Comparison of ENCODE assay signal across 19 cellular contexts in genomic region chr17:32954477-32954876, GRCh38. TPM values are rescaled to one million over a fixed set of nuclear protein-coding genes. Genes with fewer than 3 reads are reported as not detected.
DNase-seq lines count a peak whose midpoint lies in the region; TF ChIP-seq lines count a peak whose summit lies in the region.
"Had no signal": no experiment of that assay in that cellular context is flagged by ENCODE, and none has a peak within 500 bp of the region (broad histone marks: within the 10 kb centered on the region; RNA-seq: fewer than 3 reads in every experiment).

No MANE protein-coding gene starts in this region.

- 29% methylated on average over 8 of the region's 8 CpGs for WGBS in liver
- 37% methylated on average over 8 of the region's 8 CpGs for WGBS in prostate gland
- WGBS in spleen, 5 donors = 72 to 76% (median 76%) methylated on average over 8 of the region's 8 CpGs

- H3K27ac ChIP-seq in 22Rv1 (peak overlapping the region; percentile 21; the same call in 1 of the 2 replicates), colonic mucosa (peak overlapping the region; percentile 87), liver (ENCODE audit: low read depth in 1 of 2, low read length in 2 of 2) (no peak overlapping the region), prostate gland (no peak overlapping the region), spleen (no peak overlapping the region)
- H3K27ac ChIP-seq: BLaER1 treated with 17β-estradiol and CSF1 and Interleukin-3, amounts not matched to agents 10 nM and 100 nM; GM23248 had no signal

- H3K4me1 ChIP-seq in colonic mucosa = no peaks in the 10 kb centered on the region
- H3K4me1 ChIP-seq in liver (ENCODE audit: control insufficient read depth in 4 of 4, insufficient read depth in 4 of 4, low read length in 3 of 4) = peaks cover 0 to 9% (median 5%) of the 10 kb centered on the region in 4 donors
- no peaks in the 10 kb centered on the region for H3K4me1 ChIP-seq in prostate gland (replicated peaks)
- H3K4me1 ChIP-seq in spleen = no peaks in the 10 kb centered on the region

- H3K9ac ChIP-seq in colonic mucosa (ENCODE audit: low read depth in 2 of 2, low read length in 2 of 2) = peak overlapping the region in 1 of 2 donors; percentile 38
- no peak overlapping the region for H3K9ac ChIP-seq in liver (ENCODE audit: low read depth in 1 of 2, low read length in 2 of 2)
- H3K9ac ChIP-seq: BLaER1 treated with 17β-estradiol and CSF1 and Interleukin-3, amounts not matched to agents 10 nM and 100 nM; GM23248 had no signal

- no peaks in the 10 kb centered on the region for H3K27me3 ChIP-seq in colonic mucosa
- no peaks in the 10 kb centered on the region for H3K27me3 ChIP-seq in liver (ENCODE audit: control insufficient read depth in 4 of 4, insufficient read depth in 4 of 4, low read length in 3 of 4)
- no peaks in the 10 kb centered on the region for H3K27me3 ChIP-seq in prostate gland (replicated peaks; ENCODE audit: insufficient read depth)
- H3K27me3 ChIP-seq in spleen (replicated peaks in 1 of 7) = peaks cover 0 to 13% (median 0%) of the 10 kb centered on the region in 7 donors
- H3K27me3 ChIP-seq: BLaER1 treated with 17β-estradiol and CSF1 and Interleukin-3, amounts not matched to agents 10 nM and 100 nM had no signal

- no peak for TF ChIP-seq POLR2A in prostate gland (IDR thresholded peaks at IDR 0.05)
- no peak for TF ChIP-seq POLR2A in spleen (IDR thresholded peaks at IDR 0.05)

- intact Hi-C loops in colonic mucosa (cut with DNase I) (no loop called here), prostate gland (cut with DNase I) (no loop called here), spleen (cut with DNase I; ENCODE audit: low total_unique reads) (no loop called here)

- H3K36me3 ChIP-seq in colonic mucosa (no peaks in the 10 kb centered on the region), liver (ENCODE audit: control insufficient read depth in 4 of 4, insufficient read depth in 3 of 4, low read depth in 1 of 4, low read length in 3 of 4) (no peaks in the 10 kb centered on the region), prostate gland (no peaks in the 10 kb centered on the region), spleen (no peaks in the 10 kb centered on the region)
- H3K36me3 ChIP-seq: BLaER1 treated with 17β-estradiol and CSF1 and Interleukin-3, amounts not matched to agents 10 nM and 100 nM had no signal

- TF ChIP-seq CTCF in 22Rv1 (IDR thresholded peaks at IDR 0.05) = no peak
- no peak for TF ChIP-seq CTCF in colonic mucosa (IDR thresholded peaks at IDR 0.05)
- TF ChIP-seq CTCF in liver (IDR thresholded peaks at IDR 0.05; ENCODE audit: low read depth, low read length, missing input control) = no peak
- no peak for TF ChIP-seq CTCF in prostate gland (IDR thresholded peaks at IDR 0.05)
- TF ChIP-seq CTCF in spleen (IDR thresholded peaks at IDR 0.05 in 8 of 11, conservative IDR thresholded peaks at IDR 0.05 in 3 of 11) = no peak

- no peak for TF ChIP-seq RAD21 in liver (IDR thresholded peaks at IDR 0.05)

- H3K4me3 ChIP-seq in colonic mucosa = no peak overlapping the region
- H3K4me3 ChIP-seq in liver (ENCODE audit: low read depth in 1 of 3, low read length in 3 of 3) = no peak overlapping the region
- H3K4me3 ChIP-seq in prostate gland = no peak overlapping the region
- no peak overlapping the region for H3K4me3 ChIP-seq in spleen
- H3K4me3 ChIP-seq: BLaER1 treated with 17β-estradiol and CSF1 and Interleukin-3, amounts not matched to agents 10 nM and 100 nM; GM12878; GM23248 had no signal

- no peaks in the 10 kb centered on the region for H3K9me3 ChIP-seq in colonic mucosa
- no peaks in the 10 kb centered on the region for H3K9me3 ChIP-seq in liver (ENCODE audit: control insufficient read depth in 4 of 4, low read length in 3 of 4)
- no peaks in the 10 kb centered on the region for H3K9me3 ChIP-seq in prostate gland
- H3K9me3 ChIP-seq in spleen = no peaks in the 10 kb centered on the region
- H3K9me3 ChIP-seq: BLaER1 treated with 17β-estradiol and CSF1 and Interleukin-3, amounts not matched to agents 10 nM and 100 nM had no signal

- peak; percentile 90 for DNase-seq in colonic mucosa
- peak; percentile 14 for DNase-seq in prostate gland (ENCODE audit: low spot score)
- DNase-seq in NCI-H2081 treated with DMSO at 0.1 percent for 48 hours (lab: John Stamatoyannopoulos, UW) = no peak
- no peak for DNase-seq in spleen
- DNase-seq in superior temporal gyrus (ENCODE audit: extremely low spot score) = no peak
- DNase-seq in glomerular visceral epithelial cell (ENCODE audit: extremely low spot score) = no peak
- DNase-seq: 8988T; CD8-positive, alpha-beta memory T cell; GDM1; GM23248; KG1; NCI-H1436 treated with DMSO at 0.1 percent for 48 hours; NCI-H2029 treated with DMSO at 0.1 percent for 48 hours; NCI-H510A treated with DMSO at 0.1 percent for 48 hours had no signal

TF ChIP-seq in liver, 16 proteins besides CTCF, POLR2A, EP300 and RAD21:
- TF ChIP-seq HNF4G (IDR thresholded peaks at IDR 0.05) = no peak
- peak in 1 of 2 donors; percentile 30 for TF ChIP-seq RXRA (IDR thresholded peaks at IDR 0.05)
- TF ChIP-seq JUND (IDR thresholded peaks at IDR 0.05) = no peak
- no peak for TF ChIP-seq TAF1 (conservative IDR thresholded peaks at IDR 0.05)
- no peak for TF ChIP-seq MAX (IDR thresholded peaks at IDR 0.05)
- no peak for TF ChIP-seq FOXA1 (IDR thresholded peaks at IDR 0.05)
- TF ChIP-seq HNF4A (conservative IDR thresholded peaks at IDR 0.05) = peak; percentile 30 to 50
- no peak for TF ChIP-seq YY1 (IDR thresholded peaks at IDR 0.05)
- no peak for TF ChIP-seq EGR1 (IDR thresholded peaks at IDR 0.05; ENCODE audit: low read depth in 2 of 2)
- no peak for TF ChIP-seq GABPA (IDR thresholded peaks at IDR 0.05 in 1 of 2, conservative IDR thresholded peaks at IDR 0.05 in 1 of 2)

RNA-seq across cellular contexts. Expression of gene TMEM98, which starts 26.5 kb away (rescaled TPM):
- total RNA-seq in colonic mucosa = 100 to 1,000 TPM; 110 to 138 TPM
- total RNA-seq in liver = 10 to 100 TPM; 13.7 to 17.5 TPM
- polyA plus RNA-seq in liver = 1 to 10 TPM; 7.0 to 7.7 TPM
- total RNA-seq in prostate gland = 100 to 1,000 TPM in 1 of 2 donors, 10 to 100 TPM in 1; 98.3 to 206 TPM
- 10 to 100 TPM; 12.0 to 41.1 (median 16.5) TPM for total RNA-seq in spleen
- 1 to 10 TPM; 5.4 to 6.3 (median 5.7) TPM for polyA plus RNA-seq in spleen
- polyA plus RNA-seq: CD8-positive, alpha-beta memory T cell had no signal

RNA-seq across cellular contexts. Expression of gene SPACA3, which starts 37.2 kb away (rescaled TPM):
- total RNA-seq in colonic mucosa (under 1 TPM in 1 of 2 donors, not detected in 1; 0.91 TPM), liver (not detected), prostate gland (1 to 10 TPM in 1 of 2 donors, not detected in 1; 8.6 TPM), spleen (not detected)
- polyA plus RNA-seq in liver (not detected), spleen (not detected)
- total RNA-seq: CD8-positive, alpha-beta memory T cell; GM12878; GM23248; M059J had no signal
- polyA plus RNA-seq: CD8-positive, alpha-beta memory T cell; GM23248 had no signal

Comparison
In these comparisons a context has a peak if more than half of its experiments do, and no peak if none do; other contexts are left out.
1. H3K27ac ChIP-seq: peak in 22Rv1 (single experiment) and colonic mucosa (single experiment); none in liver (0 of 2), prostate gland (0 of 2) and spleen (0 of 8).
2. DNase-seq: peak in colonic mucosa (single experiment) and prostate gland (single experiment); none in NCI-H2081 treated with DMSO at 0.1 percent for 48 hours (single experiment), spleen (single experiment), superior temporal gyrus (single experiment) and glomerular visceral epithelial cell (single experiment).